Comparison of ENCODE assay signal across 8 cellular contexts in the genomic region with DNA sequence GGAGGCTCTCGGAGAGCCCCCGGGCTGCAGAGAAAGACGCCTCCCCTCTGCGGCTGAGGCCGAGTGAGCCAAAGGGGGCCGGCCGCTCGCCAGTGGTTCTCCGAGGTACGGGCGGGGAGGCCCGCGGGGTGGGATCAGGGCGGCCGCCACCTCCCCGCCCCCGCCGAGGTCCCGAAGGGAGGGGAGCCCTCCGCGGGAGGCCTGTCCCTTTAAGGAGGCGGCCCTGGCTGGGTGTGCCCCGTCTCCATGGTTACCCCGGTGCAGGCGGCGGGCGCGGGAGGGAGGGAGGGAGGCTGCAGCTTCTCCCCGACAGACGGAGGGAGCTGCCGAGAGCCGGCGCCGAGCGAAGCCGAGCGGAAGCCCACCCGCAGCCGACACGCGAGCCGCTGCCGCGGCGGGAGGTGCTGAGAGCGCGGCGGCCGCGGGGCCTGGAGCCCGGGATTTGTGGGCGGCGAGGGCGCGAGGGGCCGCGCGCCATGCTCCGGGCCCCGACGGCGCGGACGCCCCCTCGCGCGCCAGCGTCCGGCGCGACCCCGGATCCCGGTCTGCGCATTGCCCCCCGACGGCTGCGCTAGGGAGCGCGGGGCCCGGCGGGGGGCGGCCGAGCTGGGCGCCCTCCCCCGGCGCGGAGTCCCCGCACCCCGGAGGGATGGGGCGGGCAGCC. TPM values are rescaled to one million over a fixed set of nuclear protein-coding genes. Genes with fewer than 3 reads are reported as not detected.
DNase-seq lines count a peak whose midpoint lies in the region; ATAC-seq and TF ChIP-seq lines count a peak whose summit lies in the region.

A gene with protein sequence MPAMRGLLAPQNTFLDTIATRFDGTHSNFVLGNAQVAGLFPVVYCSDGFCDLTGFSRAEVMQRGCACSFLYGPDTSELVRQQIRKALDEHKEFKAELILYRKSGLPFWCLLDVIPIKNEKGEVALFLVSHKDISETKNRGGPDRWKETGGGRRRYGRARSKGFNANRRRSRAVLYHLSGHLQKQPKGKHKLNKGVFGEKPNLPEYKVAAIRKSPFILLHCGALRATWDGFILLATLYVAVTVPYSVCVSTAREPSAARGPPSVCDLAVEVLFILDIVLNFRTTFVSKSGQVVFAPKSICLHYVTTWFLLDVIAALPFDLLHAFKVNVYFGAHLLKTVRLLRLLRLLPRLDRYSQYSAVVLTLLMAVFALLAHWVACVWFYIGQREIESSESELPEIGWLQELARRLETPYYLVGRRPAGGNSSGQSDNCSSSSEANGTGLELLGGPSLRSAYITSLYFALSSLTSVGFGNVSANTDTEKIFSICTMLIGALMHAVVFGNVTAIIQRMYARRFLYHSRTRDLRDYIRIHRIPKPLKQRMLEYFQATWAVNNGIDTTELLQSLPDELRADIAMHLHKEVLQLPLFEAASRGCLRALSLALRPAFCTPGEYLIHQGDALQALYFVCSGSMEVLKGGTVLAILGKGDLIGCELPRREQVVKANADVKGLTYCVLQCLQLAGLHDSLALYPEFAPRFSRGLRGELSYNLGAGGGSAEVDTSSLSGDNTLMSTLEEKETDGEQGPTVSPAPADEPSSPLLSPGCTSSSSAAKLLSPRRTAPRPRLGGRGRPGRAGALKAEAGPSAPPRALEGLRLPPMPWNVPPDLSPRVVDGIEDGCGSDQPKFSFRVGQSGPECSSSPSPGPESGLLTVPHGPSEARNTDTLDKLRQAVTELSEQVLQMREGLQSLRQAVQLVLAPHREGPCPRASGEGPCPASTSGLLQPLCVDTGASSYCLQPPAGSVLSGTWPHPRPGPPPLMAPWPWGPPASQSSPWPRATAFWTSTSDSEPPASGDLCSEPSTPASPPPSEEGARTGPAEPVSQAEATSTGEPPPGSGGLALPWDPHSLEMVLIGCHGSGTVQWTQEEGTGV (plus strand): TSS at position 291 of the 664 bp plus-strand sequence. CDS start 387 bp downstream, outside the sequence.

- in situ Hi-C loops in mammary epithelial cell (cut with MboI; ENCODE audit: low sequenced_read_pairs in 2 of 2), result no loop called here

- BruUV-seq in mammary epithelial cell (replicated peaks; lab: Mats Ljungman, UMichigan), result no TSS peak

- H3K79me2 ChIP-seq in mammary epithelial cell (ENCODE audit: insufficient read depth, low read length), result no peaks in the 10 kb centered on the region

- H3K27ac ChIP-seq in mammary epithelial cell (ENCODE audit: insufficient read depth, low read depth, low read length), result no peak within 1 kb of the TSS

- H3K27me3 Mint-ChIP-seq in WTC11 (ENCODE audit: low read depth) (peaks cover 93% of the 10 kb centered on the region), immature natural killer cell (ENCODE audit: low read depth in 3 of 3) (peaks cover 12 to 28% (median 18%) of the 10 kb centered on the region in 3 donors)

- no peaks in the 10 kb centered on the region for H3K36me3 Mint-ChIP-seq in WTC11
- H3K36me3 Mint-ChIP-seq in immature natural killer cell, result no peaks in the 10 kb centered on the region

- no peaks in the 10 kb centered on the region for H3K36me3 ChIP-seq in mammary epithelial cell (ENCODE audit: insufficient read depth, low read length)

- H3K4me3 Mint-ChIP-seq in WTC11 (peak within 1 kb of the TSS; percentile 71), immature natural killer cell (peak within 1 kb of the TSS; percentile 71 to 78 (median 77))

- H3K27me3 ChIP-seq in mammary epithelial cell (ENCODE audit: insufficient read depth, low read length), result no peaks in the 10 kb centered on the region

- no peaks in the 10 kb centered on the region for H3K9me3 Mint-ChIP-seq in WTC11
- peaks cover 0 to 2% (median 0%) of the 10 kb centered on the region in 6 donors for H3K9me3 Mint-ChIP-seq in immature natural killer cell

- TF ChIP-seq CTCF in WTC11 (IDR thresholded peaks at IDR 0.05), result no peak
- TF ChIP-seq CTCF in mammary epithelial cell (conservative IDR thresholded peaks at IDR 0.05 in 1 of 2, IDR thresholded peaks at IDR 0.05 in 1 of 2; ENCODE audit: extremely low read depth in 1 of 2, insufficient read depth in 1 of 2, low read depth in 1 of 2, low read length in 2 of 2), result no peak

- POLR2A ChIA-PET in WTC11 (lab: Charles Lee), result interaction anchor here (1.1 kb wide), 1 partner anchor 246 kb away, joined by 3 read pairs; no protein-coding TSS in a partner anchor

- peak within 1 kb of the TSS; percentile 77 for H3K4me2 ChIP-seq in mammary epithelial cell (ENCODE audit: insufficient read depth, low read depth, low read length)

- no peaks in the 10 kb centered on the region for H3K9me3 ChIP-seq in mammary epithelial cell (replicated peaks; ENCODE audit: insufficient read depth, low read length)

- H3K27ac Mint-ChIP-seq in WTC11, result no peak within 1 kb of the TSS
- no peak within 1 kb of the TSS for H3K27ac Mint-ChIP-seq in immature natural killer cell

- no peaks in the 10 kb centered on the region for H4K20me1 ChIP-seq in mammary epithelial cell (ENCODE audit: insufficient read depth, low read length)

- intact Hi-C loops in mammary epithelial cell (cut with micrococcal nuclease), result no loop called here

- peak within 1 kb of the TSS; percentile 51 for H2AFZ ChIP-seq in mammary epithelial cell (ENCODE audit: low read depth, low read length)

- CTCF ChIA-PET in WTC11 (lab: Charles Lee) (interaction anchor here (1.0 to 4.7 kb wide), 11 partner anchors 10 to 551 kb away, joined by 3 to 26 read pairs (median 6); a partner anchor contains a TSS), mammary epithelial cell (lab: Charles Lee; ENCODE audit: low non-redundant PET) (no interaction called here)

- peak within 1 kb of the TSS; percentile 16 to 46 (median 41) for H3K4me3 ChIP-seq in mammary epithelial cell (replicated peaks in 1 of 3; ENCODE audit: insufficient read depth in 1 of 3, low read depth in 2 of 3, low read length in 3 of 3)

- peaks cover 31% of the 10 kb centered on the region for H3K4me1 Mint-ChIP-seq in WTC11
- peaks cover 10% of the 10 kb centered on the region in 2 donors for H3K4me1 Mint-ChIP-seq in immature natural killer cell

- 5% methylated on average over 4 of the region's 90 CpGs for WGBS in mammary epithelial cell (ENCODE audit: low coverage, missing lambda C conversion rate)

- peak; percentile 68 for DNase-seq in DMS79 treated with DMSO at 0.1 percent for 48 hours (lab: John Stamatoyannopoulos, UW)
- DNase-seq in NCI-H2107 treated with DMSO at 0.1 percent for 48 hours (lab: John Stamatoyannopoulos, UW; ENCODE audit: unreplicated experiment), result peak; percentile 29
- peak; percentile 75 for DNase-seq in WTC11 (ENCODE audit: low spot score)
- DNase-seq in mammary epithelial cell, result peak; percentile 60
- DNase-seq in immature natural killer cell, result peak; percentile 75 to 81 (median 79)
- peak; percentile 68 to 72 for DNase-seq in stimulated activated CD4-positive, alpha-beta T cell treated with anti-CD3 and anti-CD28 coated beads, Interleukin-12 subunit alpha, Interleukin-12 subunit beta, amount 100 ng/mL, for 24 hours (ENCODE audit: low read depth in 2 of 2)

- H3K9ac ChIP-seq in mammary epithelial cell (ENCODE audit: insufficient read depth, low read length), result no peak within 1 kb of the TSS

- dilution Hi-C loops in mammary epithelial cell (cut with HindIII; ENCODE audit: low sequenced_read_pairs), result no loop called here

- H3K4me1 ChIP-seq in mammary epithelial cell (ENCODE audit: insufficient read depth, low read length), result peaks cover 39% of the 10 kb centered on the region

- peak; percentile 57 for ATAC-seq in HG02623 (IDR thresholded peaks at IDR 0.05; ENCODE audit: unreplicated experiment)
- ATAC-seq in WTC11, result peak; percentile 25
- ATAC-seq in GM18519 (IDR thresholded peaks at IDR 0.05; ENCODE audit: low FRiP score, unreplicated experiment), result no peak

TF ChIP-seq in WTC11, 78 proteins besides CTCF, POLR2A, EP300 and RAD21:
- TF ChIP-seq CREM (CRISPR knock-in tag; IDR thresholded peaks at IDR 0.05), result no peak
- TF ChIP-seq ETV6 (CRISPR knock-in tag; IDR thresholded peaks at IDR 0.05), result no peak
- no peak for TF ChIP-seq SMAD3 (CRISPR knock-in tag; IDR thresholded peaks at IDR 0.05; ENCODE audit: borderline replicate concordance)
- TF ChIP-seq ZNF423 (CRISPR knock-in tag; IDR thresholded peaks at IDR 0.05), result 0 out of 2 replicates have a peak, but pooled peaks have one; percentile 16
- TF ChIP-seq JUN (CRISPR knock-in tag; IDR thresholded peaks at IDR 0.05), result no peak
- TF ChIP-seq, protein P1, sequence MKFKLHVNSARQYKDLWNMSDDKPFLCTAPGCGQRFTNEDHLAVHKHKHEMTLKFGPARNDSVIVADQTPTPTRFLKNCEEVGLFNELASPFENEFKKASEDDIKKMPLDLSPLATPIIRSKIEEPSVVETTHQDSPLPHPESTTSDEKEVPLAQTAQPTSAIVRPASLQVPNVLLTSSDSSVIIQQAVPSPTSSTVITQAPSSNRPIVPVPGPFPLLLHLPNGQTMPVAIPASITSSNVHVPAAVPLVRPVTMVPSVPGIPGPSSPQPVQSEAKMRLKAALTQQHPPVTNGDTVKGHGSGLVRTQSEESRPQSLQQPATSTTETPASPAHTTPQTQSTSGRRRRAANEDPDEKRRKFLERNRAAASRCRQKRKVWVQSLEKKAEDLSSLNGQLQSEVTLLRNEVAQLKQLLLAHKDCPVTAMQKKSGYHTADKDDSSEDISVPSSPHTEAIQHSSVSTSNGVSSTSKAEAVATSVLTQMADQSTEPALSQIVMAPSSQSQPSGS (CRISPR knock-in tag; IDR thresholded peaks at IDR 0.05; ENCODE audit: borderline replicate concordance, low read depth), result no peak
- no peak for TF ChIP-seq RELA (CRISPR knock-in tag; IDR thresholded peaks at IDR 0.05; ENCODE audit: borderline replicate concordance)

RNA-seq across cellular contexts. Expression of the gene that starts here (rescaled TPM):
- total RNA-seq in WTC11 (2021) (0.27 to 0.44 TPM (median 0.44 TPM) in 3 replicates), mammary epithelial cell (1 to 10 TPM in 1 of 2 donors, under 1 TPM in 1; under 0.01 to 1.2 TPM)
- polyA plus RNA-seq in mammary epithelial cell (0.08 TPM), immature natural killer cell (1 to 10 TPM in 1 of 3 donors, under 1 TPM in 1, not detected in 1; 0.96 to 1.1 TPM)
- polyA minus RNA-seq in mammary epithelial cell, result not detected

Comparison
In these comparisons a context has a peak if more than half of its experiments do, and no peak if none do; other contexts are left out.
1. Peak in DNase-seq and ATAC-seq in WTC11; RNA of the gene not detected or under 1 TPM.
2. DNase-seq: peak in every context shown above with its lines; median percentile 79 in immature natural killer cell; 75 in WTC11; 70 in stimulated activated CD4-positive, alpha-beta T cell treated with anti-CD3 and anti-CD28 coated beads, Interleukin-12 subunit alpha, Interleukin-12 subunit beta, amount 100 ng/mL, for 24 hours; 68 in DMS79 treated with DMSO at 0.1 percent for 48 hours; 60 in mammary epithelial cell; 29 in NCI-H2107 treated with DMSO at 0.1 percent for 48 hours.